Comparison of ENCODE assay signal across 1 cellular context in the genomic region with DNA sequence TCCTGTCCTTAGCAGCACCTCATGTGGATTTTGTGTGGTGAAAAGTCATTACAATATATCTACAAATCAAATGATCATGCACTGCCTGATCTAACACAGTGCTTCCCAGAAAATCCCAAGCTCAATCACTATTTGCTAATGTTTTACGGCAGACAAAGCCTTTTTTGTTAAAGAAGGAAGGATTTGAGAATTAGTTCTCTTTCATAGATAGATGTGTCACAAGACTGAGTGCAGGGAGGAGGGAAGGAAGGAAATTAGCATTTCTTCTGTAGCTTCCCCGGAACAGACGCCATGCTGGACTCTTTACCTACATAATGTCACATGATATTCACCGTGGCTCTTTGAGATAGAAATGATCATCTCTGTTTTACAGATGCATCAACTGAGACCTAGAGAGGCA.
TF ChIP-seq lines count a peak whose summit lies in the region.

No MANE protein-coding gene starts in this region.

TF ChIP-seq in WTC11, 78 proteins besides CTCF, POLR2A, EP300 and RAD21:
- TF ChIP-seq, protein P1, sequence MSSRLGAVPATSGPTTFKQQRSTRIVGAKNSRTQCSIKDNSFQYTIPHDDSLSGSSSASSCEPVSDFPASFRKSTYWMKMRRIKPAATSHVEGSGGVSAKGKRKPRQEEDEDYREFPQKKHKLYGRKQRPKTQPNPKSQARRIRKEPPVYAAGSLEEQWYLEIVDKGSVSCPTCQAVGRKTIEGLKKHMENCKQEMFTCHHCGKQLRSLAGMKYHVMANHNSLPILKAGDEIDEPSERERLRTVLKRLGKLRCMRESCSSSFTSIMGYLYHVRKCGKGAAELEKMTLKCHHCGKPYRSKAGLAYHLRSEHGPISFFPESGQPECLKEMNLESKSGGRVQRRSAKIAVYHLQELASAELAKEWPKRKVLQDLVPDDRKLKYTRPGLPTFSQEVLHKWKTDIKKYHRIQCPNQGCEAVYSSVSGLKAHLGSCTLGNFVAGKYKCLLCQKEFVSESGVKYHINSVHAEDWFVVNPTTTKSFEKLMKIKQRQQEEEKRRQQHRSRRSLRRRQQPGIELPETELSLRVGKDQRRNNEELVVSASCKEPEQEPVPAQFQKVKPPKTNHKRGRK (CRISPR knock-in tag; IDR thresholded peaks at IDR 0.05; ENCODE audit: borderline replicate concordance): no peak
- TF ChIP-seq ESRRA (CRISPR knock-in tag; IDR thresholded peaks at IDR 0.05; ENCODE audit: borderline replicate concordance) (no peak), FOXJ3 (CRISPR knock-in tag; IDR thresholded peaks at IDR 0.05; ENCODE audit: borderline replicate concordance) (no peak), KAT7 (CRISPR knock-in tag; IDR thresholded peaks at IDR 0.05; ENCODE audit: borderline replicate concordance) (no peak), FOXK1 (CRISPR knock-in tag; IDR thresholded peaks at IDR 0.05) (no peak), TP53 (CRISPR knock-in tag; IDR thresholded peaks at IDR 0.05) (no peak), FOXP1 (CRISPR knock-in tag; IDR thresholded peaks at IDR 0.05; ENCODE audit: borderline replicate concordance) (no peak), NR1H2 (CRISPR knock-in tag; IDR thresholded peaks at IDR 0.05) (no peak), SOX15 (CRISPR knock-in tag; IDR thresholded peaks at IDR 0.05) (no peak), JAZF1 (CRISPR knock-in tag; IDR thresholded peaks at IDR 0.05) (no peak), GRHL2 (CRISPR knock-in tag; IDR thresholded peaks at IDR 0.05; ENCODE audit: insufficient replicate concordance, severe bottlenecking) (no peak), CREB1 (CRISPR knock-in tag; IDR thresholded peaks at IDR 0.05) (no peak), GTF2I (CRISPR knock-in tag; conservative IDR thresholded peaks at IDR 0.05) (no peak)
- TF ChIP-seq, protein P2, sequence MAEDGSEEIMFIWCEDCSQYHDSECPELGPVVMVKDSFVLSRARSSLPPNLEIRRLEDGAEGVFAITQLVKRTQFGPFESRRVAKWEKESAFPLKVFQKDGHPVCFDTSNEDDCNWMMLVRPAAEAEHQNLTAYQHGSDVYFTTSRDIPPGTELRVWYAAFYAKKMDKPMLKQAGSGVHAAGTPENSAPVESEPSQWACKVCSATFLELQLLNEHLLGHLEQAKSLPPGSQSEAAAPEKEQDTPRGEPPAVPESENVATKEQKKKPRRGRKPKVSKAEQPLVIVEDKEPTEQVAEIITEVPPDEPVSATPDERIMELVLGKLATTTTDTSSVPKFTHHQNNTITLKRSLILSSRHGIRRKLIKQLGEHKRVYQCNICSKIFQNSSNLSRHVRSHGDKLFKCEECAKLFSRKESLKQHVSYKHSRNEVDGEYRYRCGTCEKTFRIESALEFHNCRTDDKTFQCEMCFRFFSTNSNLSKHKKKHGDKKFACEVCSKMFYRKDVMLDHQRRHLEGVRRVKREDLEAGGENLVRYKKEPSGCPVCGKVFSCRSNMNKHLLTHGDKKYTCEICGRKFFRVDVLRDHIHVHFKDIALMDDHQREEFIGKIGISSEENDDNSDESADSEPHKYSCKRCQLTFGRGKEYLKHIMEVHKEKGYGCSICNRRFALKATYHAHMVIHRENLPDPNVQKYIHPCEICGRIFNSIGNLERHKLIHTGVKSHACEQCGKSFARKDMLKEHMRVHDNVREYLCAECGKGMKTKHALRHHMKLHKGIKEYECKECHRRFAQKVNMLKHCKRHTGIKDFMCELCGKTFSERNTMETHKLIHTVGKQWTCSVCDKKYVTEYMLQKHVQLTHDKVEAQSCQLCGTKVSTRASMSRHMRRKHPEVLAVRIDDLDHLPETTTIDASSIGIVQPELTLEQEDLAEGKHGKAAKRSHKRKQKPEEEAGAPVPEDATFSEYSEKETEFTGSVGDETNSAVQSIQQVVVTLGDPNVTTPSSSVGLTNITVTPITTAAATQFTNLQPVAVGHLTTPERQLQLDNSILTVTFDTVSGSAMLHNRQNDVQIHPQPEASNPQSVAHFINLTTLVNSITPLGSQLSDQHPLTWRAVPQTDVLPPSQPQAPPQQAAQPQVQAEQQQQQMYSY (CRISPR knock-in tag; IDR thresholded peaks at IDR 0.05): no peak
- TF ChIP-seq, protein P3, sequence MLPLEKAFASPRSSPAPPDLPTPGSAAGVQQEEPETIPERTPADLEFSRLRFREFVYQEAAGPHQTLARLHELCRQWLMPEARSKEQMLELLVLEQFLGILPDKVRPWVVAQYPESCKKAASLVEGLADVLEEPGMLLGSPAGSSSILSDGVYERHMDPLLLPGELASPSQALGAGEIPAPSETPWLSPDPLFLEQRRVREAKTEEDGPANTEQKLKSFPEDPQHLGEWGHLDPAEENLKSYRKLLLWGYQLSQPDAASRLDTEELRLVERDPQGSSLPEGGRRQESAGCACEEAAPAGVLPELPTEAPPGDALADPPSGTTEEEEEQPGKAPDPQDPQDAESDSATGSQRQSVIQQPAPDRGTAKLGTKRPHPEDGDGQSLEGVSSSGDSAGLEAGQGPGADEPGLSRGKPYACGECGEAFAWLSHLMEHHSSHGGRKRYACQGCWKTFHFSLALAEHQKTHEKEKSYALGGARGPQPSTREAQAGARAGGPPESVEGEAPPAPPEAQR (CRISPR knock-in tag; IDR thresholded peaks at IDR 0.05): no peak
- TF ChIP-seq, protein P4, sequence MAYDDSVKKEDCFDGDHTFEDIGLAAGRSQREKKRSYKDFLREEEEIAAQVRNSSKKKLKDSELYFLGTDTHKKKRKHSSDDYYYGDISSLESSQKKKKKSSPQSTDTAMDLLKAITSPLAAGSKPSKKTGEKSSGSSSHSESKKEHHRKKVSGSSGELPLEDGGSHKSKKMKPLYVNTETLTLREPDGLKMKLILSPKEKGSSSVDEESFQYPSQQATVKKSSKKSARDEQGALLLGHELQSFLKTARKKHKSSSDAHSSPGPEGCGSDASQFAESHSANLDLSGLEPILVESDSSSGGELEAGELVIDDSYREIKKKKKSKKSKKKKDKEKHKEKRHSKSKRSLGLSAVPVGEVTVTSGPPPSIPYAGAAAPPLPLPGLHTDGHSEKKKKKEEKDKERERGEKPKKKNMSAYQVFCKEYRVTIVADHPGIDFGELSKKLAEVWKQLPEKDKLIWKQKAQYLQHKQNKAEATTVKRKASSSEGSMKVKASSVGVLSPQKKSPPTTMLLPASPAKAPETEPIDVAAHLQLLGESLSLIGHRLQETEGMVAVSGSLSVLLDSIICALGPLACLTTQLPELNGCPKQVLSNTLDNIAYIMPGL (CRISPR knock-in tag; IDR thresholded peaks at IDR 0.05): no peak
- TF ChIP-seq, protein P5, sequence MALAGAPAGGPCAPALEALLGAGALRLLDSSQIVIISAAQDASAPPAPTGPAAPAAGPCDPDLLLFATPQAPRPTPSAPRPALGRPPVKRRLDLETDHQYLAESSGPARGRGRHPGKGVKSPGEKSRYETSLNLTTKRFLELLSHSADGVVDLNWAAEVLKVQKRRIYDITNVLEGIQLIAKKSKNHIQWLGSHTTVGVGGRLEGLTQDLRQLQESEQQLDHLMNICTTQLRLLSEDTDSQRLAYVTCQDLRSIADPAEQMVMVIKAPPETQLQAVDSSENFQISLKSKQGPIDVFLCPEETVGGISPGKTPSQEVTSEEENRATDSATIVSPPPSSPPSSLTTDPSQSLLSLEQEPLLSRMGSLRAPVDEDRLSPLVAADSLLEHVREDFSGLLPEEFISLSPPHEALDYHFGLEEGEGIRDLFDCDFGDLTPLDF (CRISPR knock-in tag; IDR thresholded peaks at IDR 0.05): no peak
TF ChIP-seq in WTC11: peak in this region for 0.
